In the genomic region with DNA sequence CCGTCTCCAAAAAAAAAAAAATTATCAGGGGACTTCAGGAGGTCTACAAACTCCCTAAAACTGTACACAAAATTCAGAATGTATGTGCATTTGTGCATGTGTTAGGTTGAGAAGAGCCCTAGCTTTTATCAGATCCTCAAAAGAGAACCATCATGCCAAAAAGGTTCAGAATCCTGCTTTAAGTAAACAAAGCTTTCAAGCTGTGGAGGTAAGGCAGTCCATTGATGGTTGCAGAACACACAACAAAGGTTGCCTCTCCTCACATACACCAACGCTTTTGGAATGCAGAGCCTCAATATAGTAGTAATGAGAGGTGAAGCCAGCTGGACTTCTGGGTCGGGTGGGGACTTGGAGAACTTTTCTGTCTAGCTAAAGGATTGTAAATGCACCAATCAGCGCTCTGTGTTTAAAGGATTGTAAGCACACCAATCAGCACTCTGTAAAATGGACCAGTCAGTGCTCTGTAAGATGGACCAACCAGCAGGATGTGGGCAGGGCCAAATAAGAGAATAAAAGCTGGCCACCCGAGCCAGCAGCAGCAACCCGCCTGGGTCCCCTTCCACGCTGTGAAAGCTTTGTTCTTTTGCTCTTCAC, we compare ENCODE assay signal across 16 cellular contexts. TPM values are rescaled to one million over a fixed set of nuclear protein-coding genes. Genes with fewer than 3 reads are reported as not detected.
DNase-seq lines count a peak whose midpoint lies in the region; ATAC-seq and TF ChIP-seq lines count a peak whose summit lies in the region.
"Had no signal": no experiment of that assay in that cellular context is flagged by ENCODE, and none has a peak within 500 bp of the region (broad histone marks: within the 10 kb centered on the region; RNA-seq: fewer than 3 reads in every experiment).

No MANE protein-coding gene starts in this region.

- H3K36me3 Mint-ChIP-seq in CD4-positive, alpha-beta T cell (ENCODE audit: low read depth) = peaks cover 15% of the 10 kb centered on the region
- peaks cover 16% of the 10 kb centered on the region for H3K36me3 Mint-ChIP-seq in WTC11
- peaks cover 0 to 16% (median 2%) of the 10 kb centered on the region in 5 donors for H3K36me3 Mint-ChIP-seq in naive thymus-derived CD4-positive, alpha-beta T cell

- H3K4me1 ChIP-seq in naive thymus-derived CD4-positive, alpha-beta T cell (ENCODE audit: control insufficient read depth in 2 of 2, insufficient read depth in 2 of 2, low read length in 2 of 2) = peaks cover 37 to 40% of the 10 kb centered on the region in 2 donors
- H3K4me1 ChIP-seq in uterus = peaks cover 0 to 3% of the 10 kb centered on the region in 2 donors

- peaks cover 61% of the 10 kb centered on the region for H3K4me1 Mint-ChIP-seq in CD4-positive, alpha-beta T cell (ENCODE audit: low read depth)
- peaks cover 36% of the 10 kb centered on the region for H3K4me1 Mint-ChIP-seq in WTC11
- H3K4me1 Mint-ChIP-seq in naive thymus-derived CD4-positive, alpha-beta T cell = peaks cover 33 to 84% (median 60%) of the 10 kb centered on the region in 7 donors

- H3K27ac Mint-ChIP-seq in CD4-positive, alpha-beta T cell = peak overlapping the region; percentile 89
- H3K27ac Mint-ChIP-seq in WTC11 = peak overlapping the region; percentile 82
- peak overlapping the region; percentile 89 to 98 (median 94) for H3K27ac Mint-ChIP-seq in naive thymus-derived CD4-positive, alpha-beta T cell
- H3K27ac Mint-ChIP-seq: dendritic cell treated with granulocyte-macrophage colony-stimulating factor and Interleukin-4, amounts not matched to agents 40 ng/mL and 50 ng/mL, for 4 days; nephron had no signal

- H3K27me3 ChIP-seq in CD4-positive, alpha-beta T cell (ENCODE audit: control insufficient read depth, insufficient read depth, low read length) = no peaks in the 10 kb centered on the region
- H3K27me3 ChIP-seq in naive thymus-derived CD4-positive, alpha-beta T cell (ENCODE audit: control insufficient read depth in 2 of 2, insufficient read depth in 2 of 2, low read length in 2 of 2) = no peaks in the 10 kb centered on the region
- no peaks in the 10 kb centered on the region for H3K27me3 ChIP-seq in uterus
- H3K27me3 ChIP-seq: right atrium auricular region had no signal

- H3K4me3 ChIP-seq in naive thymus-derived CD4-positive, alpha-beta T cell (ENCODE audit: low read length) = peak overlapping the region; percentile 15
- H3K4me3 ChIP-seq in uterus = no peak overlapping the region
- H3K4me3 ChIP-seq: left ventricle myocardium inferior, right atrium auricular region had no signal

- peak overlapping the region; percentile 2 for H3K27ac ChIP-seq in CD4-positive, alpha-beta T cell (ENCODE audit: low read depth, low read length)
- H3K27ac ChIP-seq in naive thymus-derived CD4-positive, alpha-beta T cell (ENCODE audit: low read depth, low read length) = peak overlapping the region; percentile 47
- no peak overlapping the region for H3K27ac ChIP-seq in uterus
- H3K27ac ChIP-seq: left ventricle myocardium inferior, right atrium auricular region had no signal

- no peaks in the 10 kb centered on the region for H3K9me3 ChIP-seq in CD4-positive, alpha-beta T cell (ENCODE audit: control insufficient read depth, low read length)
- H3K9me3 ChIP-seq in naive thymus-derived CD4-positive, alpha-beta T cell (ENCODE audit: control insufficient read depth in 2 of 3, low read length in 3 of 3) = no peaks in the 10 kb centered on the region
- no peaks in the 10 kb centered on the region for H3K9me3 ChIP-seq in uterus
- H3K9me3 ChIP-seq: left ventricle myocardium inferior, right atrium auricular region had no signal

- in situ Hi-C loops in GM13976 (cut with MboI; ENCODE audit: low sequenced_read_pairs, unreplicated experiment) = no loop called here

- POLR2A ChIA-PET in CD4-positive, alpha-beta T cell (lab: Charles Lee) = interaction anchor here (0.6 to 2.6 kb wide), 9 partner anchors 10 to 57 kb away, joined by 3 to 17 read pairs (median 7); partner anchors contain the start of gene RNF38
- POLR2A ChIA-PET in WTC11 (lab: Charles Lee) = no interaction called here
- POLR2A ChIA-PET in naive thymus-derived CD4-positive, alpha-beta T cell (lab: Charles Lee) = interaction anchor here (0.6 to 7.3 kb wide), 6 partner anchors 8 to 64 kb away, joined by 3 to 62 read pairs (median 4); no protein-coding TSS in a partner anchor

- no peak for TF ChIP-seq CTCF in CD4-positive, alpha-beta T cell (IDR thresholded peaks at IDR 0.05)
- TF ChIP-seq CTCF in WTC11 (IDR thresholded peaks at IDR 0.05) (no peak), uterus (IDR thresholded peaks at IDR 0.05) (no peak), GM13976 (IDR thresholded peaks at IDR 0.05; ENCODE audit: borderline replicate concordance, control extremely low read depth, extremely low read depth, insufficient read depth, missing control alignments) (no peak)

- CTCF ChIA-PET in CD4-positive, alpha-beta T cell (lab: Charles Lee) = interaction anchor here (1.6 to 2.9 kb wide), 4 partner anchors 12 to 51 kb away, joined by 3 to 9 read pairs (median 7); no protein-coding TSS in a partner anchor
- CTCF ChIA-PET in WTC11 (lab: Charles Lee) = interaction anchor here (0.9 to 1.4 kb wide), 3 partner anchors 30 to 84 kb away, joined by 3 to 9 read pairs (median 3); no protein-coding TSS in a partner anchor
- CTCF ChIA-PET in naive thymus-derived CD4-positive, alpha-beta T cell (lab: Charles Lee) = interaction anchor here (0.9 to 2.9 kb wide), 5 partner anchors 17 to 97 kb away, joined by 3 to 20 read pairs (median 4); no protein-coding TSS in a partner anchor

- peak overlapping the region; percentile 76 for H3K4me3 Mint-ChIP-seq in CD4-positive, alpha-beta T cell
- H3K4me3 Mint-ChIP-seq in WTC11 = no peak overlapping the region
- H3K4me3 Mint-ChIP-seq in naive thymus-derived CD4-positive, alpha-beta T cell = peak overlapping the region; percentile 71 to 85 (median 78)
- H3K4me3 Mint-ChIP-seq: dendritic cell treated with granulocyte-macrophage colony-stimulating factor and Interleukin-4, amounts not matched to agents 40 ng/mL and 50 ng/mL, for 4 days; nephron had no signal

- H3K27me3 Mint-ChIP-seq in CD4-positive, alpha-beta T cell = no peaks in the 10 kb centered on the region
- H3K27me3 Mint-ChIP-seq in WTC11 (ENCODE audit: low read depth) = no peaks in the 10 kb centered on the region
- no peaks in the 10 kb centered on the region for H3K27me3 Mint-ChIP-seq in naive thymus-derived CD4-positive, alpha-beta T cell
- H3K27me3 Mint-ChIP-seq: dendritic cell treated with granulocyte-macrophage colony-stimulating factor and Interleukin-4, amounts not matched to agents 40 ng/mL and 50 ng/mL, for 4 days had no signal

- intact Hi-C loops in CD4-positive, alpha-beta T cell (cut with DNase I, micrococcal nuclease) = loop anchor here (1.0 to 5.0 kb wide), 3 partner anchors 30 to 51 kb away; no protein-coding TSS in a partner anchor
- intact Hi-C loops in naive thymus-derived CD4-positive, alpha-beta T cell (cut with micrococcal nuclease) = loop anchor here (1.0 to 2.0 kb wide), 6 partner anchors 13 to 99 kb away; no protein-coding TSS in a partner anchor
- intact Hi-C loops in uterus (cut with DNase I; ENCODE audit: low total_unique reads) = no loop called here

- H3K9me3 Mint-ChIP-seq in CD4-positive, alpha-beta T cell = no peaks in the 10 kb centered on the region
- H3K9me3 Mint-ChIP-seq in WTC11 = peaks cover 5% of the 10 kb centered on the region
- H3K9me3 Mint-ChIP-seq in naive thymus-derived CD4-positive, alpha-beta T cell = no peaks in the 10 kb centered on the region
- H3K9me3 Mint-ChIP-seq: dendritic cell treated with granulocyte-macrophage colony-stimulating factor and Interleukin-4, amounts not matched to agents 40 ng/mL and 50 ng/mL, for 4 days; nephron had no signal

- ATAC-seq in CD4-positive, alpha-beta T cell (ENCODE audit: poor library complexity) = peak; percentile 25
- ATAC-seq in GM18870 (IDR thresholded peaks at IDR 0.05; ENCODE audit: unreplicated experiment) (peak; percentile 17), WTC11 (no peak)
- no peak for ATAC-seq in naive thymus-derived CD4-positive, alpha-beta T cell
- ATAC-seq: Right ventricle myocardium inferior had no signal

- H3K36me3 ChIP-seq in naive thymus-derived CD4-positive, alpha-beta T cell (ENCODE audit: control insufficient read depth in 2 of 3, insufficient read depth in 3 of 3, low read length in 3 of 3) = no peaks in the 10 kb centered on the region
- no peaks in the 10 kb centered on the region for H3K36me3 ChIP-seq in uterus

- no peak for TF ChIP-seq POLR2A in uterus (IDR thresholded peaks at IDR 0.05)

- no peak for DNase-seq in CD4-positive, alpha-beta T cell
- DNase-seq in WTC11 (ENCODE audit: low spot score) = no peak
- DNase-seq in naive thymus-derived CD4-positive, alpha-beta T cell = peak in 1 of 9 donors; percentile 7
- DNase-seq in SKM-1 (lab: John Stamatoyannopoulos, UW; ENCODE audit: unreplicated experiment) = no peak
- DNase-seq in uterus = no peak
- DNase-seq in 8988T = no peak
- DNase-seq in GM13976 (ENCODE audit: low spot score) = no peak
- DNase-seq: C1 segment of cervical spinal cord, left ventricle myocardium inferior, NCI-H2081 treated with DMSO at 0.1 percent for 48 hours, T1000 had no signal

TF ChIP-seq in WTC11, 78 proteins besides CTCF, POLR2A, EP300 and RAD21:
- no peak for TF ChIP-seq GRHL2 (CRISPR knock-in tag; IDR thresholded peaks at IDR 0.05; ENCODE audit: insufficient replicate concordance, severe bottlenecking)
- no peak for TF ChIP-seq TEAD4 (CRISPR knock-in tag; IDR thresholded peaks at IDR 0.05)
- TF ChIP-seq ZNF423 (CRISPR knock-in tag; IDR thresholded peaks at IDR 0.05) = no peak
- TF ChIP-seq ZBTB21 (CRISPR knock-in tag; IDR thresholded peaks at IDR 0.05; ENCODE audit: borderline replicate concordance) = no peak
- TF ChIP-seq RORB (CRISPR knock-in tag; IDR thresholded peaks at IDR 0.05) = no peak
- TF ChIP-seq, protein P1, sequence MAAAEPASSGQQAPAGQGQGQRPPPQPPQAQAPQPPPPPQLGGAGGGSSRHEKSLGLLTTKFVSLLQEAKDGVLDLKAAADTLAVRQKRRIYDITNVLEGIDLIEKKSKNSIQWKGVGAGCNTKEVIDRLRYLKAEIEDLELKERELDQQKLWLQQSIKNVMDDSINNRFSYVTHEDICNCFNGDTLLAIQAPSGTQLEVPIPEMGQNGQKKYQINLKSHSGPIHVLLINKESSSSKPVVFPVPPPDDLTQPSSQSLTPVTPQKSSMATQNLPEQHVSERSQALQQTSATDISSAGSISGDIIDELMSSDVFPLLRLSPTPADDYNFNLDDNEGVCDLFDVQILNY (CRISPR knock-in tag; IDR thresholded peaks at IDR 0.05) = no peak
- no peak for TF ChIP-seq TCF7 (CRISPR knock-in tag; IDR thresholded peaks at IDR 0.05; ENCODE audit: low read depth)
- no peak for TF ChIP-seq ATF1 (CRISPR knock-in tag; IDR thresholded peaks at IDR 0.05)
- TF ChIP-seq ETV6 (CRISPR knock-in tag; IDR thresholded peaks at IDR 0.05) = no peak
TF ChIP-seq in WTC11: peak in this region for 0.

RNA-seq across cellular contexts. Expression of gene RNF38, which starts 57.9 kb away (rescaled TPM):
- total RNA-seq in CD4-positive, alpha-beta T cell = 100 to 1,000 TPM in 1 of 2 experiments, 10 to 100 TPM in 1; 88.1 to 104 TPM
- total RNA-seq in WTC11 (2021) = 56.4 to 64.7 TPM (median 59.2 TPM) in 3 replicates
- total RNA-seq in naive thymus-derived CD4-positive, alpha-beta T cell = 10 to 100 TPM; 39.2 to 88.2 (median 72.9) TPM
- polyA plus RNA-seq in naive thymus-derived CD4-positive, alpha-beta T cell = 10 to 100 TPM; 16.8 to 25.2 TPM
- 10 to 100 TPM; 18.2 to 79.2 (median 30.6) TPM for total RNA-seq in uterus

Comparison
In these comparisons a context has a peak if more than half of its experiments do, and no peak if none do; other contexts are left out.
1. ATAC-seq: peak in CD4-positive, alpha-beta T cell (single experiment) and GM18870 (single experiment); none in WTC11 (single experiment) and naive thymus-derived CD4-positive, alpha-beta T cell (single experiment).
2. H3K27ac ChIP-seq: peak in CD4-positive, alpha-beta T cell (single experiment) and naive thymus-derived CD4-positive, alpha-beta T cell (single experiment); none in uterus (0 of 2).
3. Peak in every context shown above with its lines, with median percentiles within 50 percentile points of each other: H3K27ac Mint-ChIP-seq.